Comparison of ENCODE assay signal across 8 cellular contexts in the genomic region with DNA sequence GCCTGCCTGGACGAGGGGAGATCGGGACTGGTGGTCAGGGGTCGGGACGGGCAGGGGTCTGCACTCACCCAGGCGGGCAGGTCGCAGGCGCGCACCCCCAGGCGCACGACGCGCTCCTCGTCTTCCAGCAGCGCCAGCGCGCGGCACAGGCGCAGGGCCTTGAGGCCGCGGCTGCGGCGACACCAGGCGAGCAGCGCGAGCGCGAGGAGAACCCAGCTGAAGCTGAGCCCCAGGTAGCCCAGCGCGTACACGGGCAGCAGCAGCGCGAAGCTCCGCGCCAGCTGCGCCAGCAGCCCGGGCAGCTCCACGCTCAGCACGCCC. TPM values are rescaled to one million over a fixed set of nuclear protein-coding genes. Genes with fewer than 3 reads are reported as not detected.
A peak's percentile ranks its signal among the peaks of the same experiment; 100 is the strongest.
DNase-seq lines count a peak whose midpoint lies in the region; ATAC-seq, FAIRE-seq and TF ChIP-seq lines count a peak whose summit lies in the region.

No MANE protein-coding gene starts in this region.

- ATAC-seq in GM21447 (IDR thresholded peaks at IDR 0.05; ENCODE audit: unreplicated experiment), result peak; percentile 41

- dilution Hi-C loops in mammary epithelial cell (cut with HindIII; ENCODE audit: low sequenced_read_pairs) (no loop called here), keratinocyte (cut with MboI; ENCODE audit: extremely low pct_ligation_motif_present, low sequenced_read_pairs) (no loop called here)

- no peak for FAIRE-seq in keratinocyte (lab: Jason Lieb, UNC)

- H3K9me3 ChIP-seq in SK-N-SH, result no peaks in the 10 kb centered on the region
- no peaks in the 10 kb centered on the region for H3K9me3 ChIP-seq in mammary epithelial cell (replicated peaks; ENCODE audit: insufficient read depth, low read length)
- no peaks in the 10 kb centered on the region for H3K9me3 ChIP-seq in keratinocyte (ENCODE audit: control insufficient read depth, low read depth, low read length)

- H3K4me1 ChIP-seq in SK-N-SH (ENCODE audit: control insufficient read depth in 1 of 2, insufficient read depth in 2 of 2, low read depth in 1 of 2, low read length in 1 of 2) (peaks cover 7 to 9% of the 10 kb centered on the region in 2 experiments; a peak in 3 of 4 replicates), mammary epithelial cell (ENCODE audit: insufficient read depth, low read length) (peaks cover 13% of the 10 kb centered on the region), keratinocyte (ENCODE audit: control insufficient read depth, extremely low read depth, insufficient read depth, low read length) (peaks cover 14% of the 10 kb centered on the region)

- H3K36me3 ChIP-seq in SK-N-SH (replicated peaks in 1 of 2; ENCODE audit: control insufficient read depth in 1 of 2, insufficient read depth in 2 of 2, low read length in 1 of 2), result peaks cover 0 to 10% of the 10 kb centered on the region in 2 experiments
- H3K36me3 ChIP-seq in mammary epithelial cell (ENCODE audit: insufficient read depth, low read length), result no peaks in the 10 kb centered on the region
- no peaks in the 10 kb centered on the region for H3K36me3 ChIP-seq in keratinocyte (ENCODE audit: control insufficient read depth in 2 of 2, extremely low read depth in 1 of 2, insufficient read depth in 2 of 2, low read length in 2 of 2)

- POLR2A ChIA-PET in SK-N-SH (lab: Yijun Ruan, JAX), result interaction anchor here (0.9 to 1.9 kb wide), 3 partner anchors 124 to 333 kb away, joined by 4 to 13 read pairs (median 5); a partner anchor contains a TSS

- H3K4me2 ChIP-seq in SK-N-SH, result peak overlapping the region; percentile 91
- H3K4me2 ChIP-seq in mammary epithelial cell (ENCODE audit: insufficient read depth, low read depth, low read length), result peak overlapping the region; percentile 72
- peak overlapping the region; percentile 33 for H3K4me2 ChIP-seq in keratinocyte (ENCODE audit: control insufficient read depth, extremely low read depth, insufficient read depth, low read depth, low read length)

- peak; percentile 45 for TF ChIP-seq RAD21 in SK-N-SH (IDR thresholded peaks at IDR 0.05; ENCODE audit: low read length)

- DNase-seq in GF-D8 (lab: John Stamatoyannopoulos, UW) (peak; percentile 43), HT1080 (ENCODE audit: low read depth) (peak; percentile 63), SK-N-SH (no peak), mammary epithelial cell (peak; percentile 78), keratinocyte (ENCODE audit: low read depth, low spot score) (no peak), ureter (ENCODE audit: low spot score) (no peak)
- DNase-seq in stimulated activated CD4-positive, alpha-beta T cell treated with anti-CD3 and anti-CD28 coated beads, Interleukin-12 subunit alpha, Interleukin-12 subunit beta, amount 100 ng/mL, for 4 hours, result peak; percentile 59

- H3K9me2 ChIP-seq in SK-N-SH, result no peaks in the 10 kb centered on the region

- peak overlapping the region; percentile 78 to 82 for H3K4me3 ChIP-seq in SK-N-SH (ENCODE audit: low read depth in 2 of 2, low read length in 1 of 2)
- peak overlapping the region; percentile 89 to 97 (median 97) for H3K4me3 ChIP-seq in mammary epithelial cell (replicated peaks in 1 of 3; ENCODE audit: insufficient read depth in 1 of 3, low read depth in 2 of 3, low read length in 3 of 3)
- H3K4me3 ChIP-seq in keratinocyte (ENCODE audit: control insufficient read depth in 2 of 3, extremely low read depth in 1 of 3, insufficient read depth in 2 of 3, low read depth in 1 of 3, low read length in 3 of 3), result peak overlapping the region; percentile 73 to 98 (median 83)

- intact Hi-C loops in mammary epithelial cell (cut with micrococcal nuclease), result loop anchor here (1.0 to 2.0 kb wide), 5 partner anchors 11 to 148 kb away; a partner anchor contains a TSS

- in situ Hi-C loops in mammary epithelial cell (cut with MboI; ENCODE audit: low sequenced_read_pairs in 2 of 2), result no loop called here

- 0% methylated on average over 1 of the region's 38 CpGs for WGBS in SK-N-SH (ENCODE audit: low lambda C conversion rate)
- WGBS in mammary epithelial cell (ENCODE audit: low coverage, missing lambda C conversion rate), result no CpG with 5 or more reads among the region's 38 CpGs

- H3K27me3 ChIP-seq in SK-N-SH (ENCODE audit: insufficient read depth) (no peaks in the 10 kb centered on the region), mammary epithelial cell (ENCODE audit: insufficient read depth, low read length) (no peaks in the 10 kb centered on the region), keratinocyte (ENCODE audit: control insufficient read depth, extremely low read depth, insufficient read depth, low read length) (no peaks in the 10 kb centered on the region)

- H3K9ac ChIP-seq in SK-N-SH, result peak overlapping the region; percentile 87
- peak overlapping the region; percentile 94 for H3K9ac ChIP-seq in mammary epithelial cell (ENCODE audit: insufficient read depth, low read length)
- H3K9ac ChIP-seq in keratinocyte (ENCODE audit: control insufficient read depth, extremely low read depth, insufficient read depth, low read length), result peak overlapping the region; percentile 90

- H4K20me1 ChIP-seq in SK-N-SH (ENCODE audit: insufficient read depth) (peaks cover 7% of the 10 kb centered on the region), mammary epithelial cell (ENCODE audit: insufficient read depth, low read length) (no peaks in the 10 kb centered on the region), keratinocyte (ENCODE audit: control insufficient read depth, extremely low read depth, insufficient read depth, low read length) (no peaks in the 10 kb centered on the region)

- BruUV-seq in mammary epithelial cell (replicated peaks; lab: Mats Ljungman, UMichigan), result no TSS peak

- CTCF ChIA-PET in SK-N-SH (lab: Yijun Ruan, JAX) (interaction anchor here (1.0 to 1.3 kb wide), 3 partner anchors 14 to 148 kb away, joined by 3 to 6 read pairs (median 3); no protein-coding TSS in a partner anchor), mammary epithelial cell (lab: Charles Lee; ENCODE audit: low non-redundant PET) (interaction anchor here (0.6 kb wide), 4 partner anchors 18 to 1578 kb away, joined by 3 to 16 read pairs (median 8); no protein-coding TSS in a partner anchor)

- TF ChIP-seq EP300 in SK-N-SH (IDR thresholded peaks at IDR 0.05; ENCODE audit: borderline replicate concordance in 1 of 2, low read depth in 1 of 2, low read length in 1 of 2), result no peak

- no peak for TF ChIP-seq CTCF in SK-N-SH (IDR thresholded peaks at IDR 0.05)
- TF ChIP-seq CTCF in mammary epithelial cell (conservative IDR thresholded peaks at IDR 0.05 in 1 of 2, IDR thresholded peaks at IDR 0.05 in 1 of 2; ENCODE audit: extremely low read depth in 1 of 2, insufficient read depth in 1 of 2, low read depth in 1 of 2, low read length in 2 of 2), result peak in 1 of 2 donors; percentile 10
- TF ChIP-seq CTCF in keratinocyte (optimal IDR thresholded peaks at IDR 0.05 in 1 of 3, IDR thresholded peaks at IDR 0.05 in 1 of 3, conservative IDR thresholded peaks at IDR 0.05 in 1 of 3; ENCODE audit: extremely low read depth in 1 of 3, insufficient read depth in 2 of 3, low read length in 3 of 3), result peak in 2 of 3 experiments; percentile 11 to 39

- H3K9me1 ChIP-seq in keratinocyte (ENCODE audit: control insufficient read depth, extremely low read depth, insufficient read depth, low read length), result no peaks in the 10 kb centered on the region

- H3K27ac ChIP-seq in SK-N-SH (ENCODE audit: low read depth in 2 of 2, low read length in 1 of 2) (peak overlapping the region; percentile 81 to 88), mammary epithelial cell (ENCODE audit: insufficient read depth, low read depth, low read length) (peak overlapping the region; percentile 96), keratinocyte (ENCODE audit: control insufficient read depth, insufficient read depth, low read length) (peak overlapping the region; percentile 87)

- H2AFZ ChIP-seq in SK-N-SH (ENCODE audit: low read depth) (no peak overlapping the region), mammary epithelial cell (ENCODE audit: low read depth, low read length) (no peak overlapping the region), keratinocyte (ENCODE audit: control insufficient read depth, low read length) (no peak overlapping the region)

- H3K79me2 ChIP-seq in SK-N-SH (ENCODE audit: insufficient read depth) (peaks cover 46% of the 10 kb centered on the region), mammary epithelial cell (ENCODE audit: insufficient read depth, low read length) (peaks cover 52% of the 10 kb centered on the region), keratinocyte (ENCODE audit: control insufficient read depth, insufficient read depth, low read length) (peaks cover 48% of the 10 kb centered on the region)

- peaks cover 6% of the 10 kb centered on the region for H3F3A ChIP-seq in SK-N-SH (replicated peaks; ENCODE audit: insufficient read depth)

RNA-seq across cellular contexts. Expression of a gene that starts 0.3 kb away (rescaled TPM):
- 61.6 and 73.2 TPM in 2 replicates for total RNA-seq in HT1080 (2014; rRNA removed; shearing (Covaris generic))
- polyA plus RNA-seq in HT1080 (2015; cell fraction: cytosol; rRNA removed), result 57.4 and 68.9 TPM in 2 replicates
- polyA plus RNA-seq in HT1080 (2015; cell fraction: nucleus; rRNA removed), result 66.0 and 71.5 TPM in 2 replicates
- polyA plus RNA-seq in SK-N-SH (2012; rRNA removed) (34.2 and 42.7 TPM in 2 replicates), mammary epithelial cell (60.5 TPM), keratinocyte (37.5 to 45.9 TPM (median 43.3 TPM) in 3 replicates)
- 34.6 and 42.2 TPM in 2 replicates for polyA plus RNA-seq in SK-N-SH (2012; cell fraction: cytosol; rRNA removed)
- 19.3 and 31.3 TPM in 2 replicates for polyA plus RNA-seq in SK-N-SH (2012; cell fraction: nucleus; rRNA removed)
- total RNA-seq in mammary epithelial cell (100 to 1,000 TPM in 1 of 2 donors, 10 to 100 TPM in 1; 78.9 to 101 TPM), ureter (83.9 TPM)
- polyA minus RNA-seq in mammary epithelial cell (84.7 TPM), keratinocyte (40.8 to 60.4 TPM (median 48.7 TPM) in 3 replicates)
- polyA plus RNA-seq in keratinocyte (2011; ENCODE audit: low read depth), result 25.0 TPM
- polyA plus RNA-seq in keratinocyte (2011; cell fraction: cytosol; rRNA removed), result 20.4 and 30.4 TPM in 2 replicates
- 48.0 and 55.0 TPM in 2 replicates for polyA plus RNA-seq in keratinocyte (2011; cell fraction: nucleus; rRNA removed)
- 28.8 and 38.8 TPM in 2 replicates for polyA plus RNA-seq in keratinocyte (2012; ENCODE audit: low replicate concordance)
- polyA minus RNA-seq in keratinocyte (2011; cell fraction: cytosol; rRNA and poly(A)+ RNA removed), result 53.3 TPM
- polyA minus RNA-seq in keratinocyte (2011; cell fraction: nucleus; rRNA and poly(A)+ RNA removed), result 70.4 and 102 TPM in 2 replicates

RNA-seq across cellular contexts. Expression of a gene that starts 27.4 kb away (rescaled TPM):
- 1.5 and 2.2 TPM in 2 replicates for total RNA-seq in HT1080 (2014; rRNA removed; shearing (Covaris generic))
- 1.9 and 4.6 TPM in 2 replicates for polyA plus RNA-seq in HT1080 (2015; cell fraction: cytosol; rRNA removed)
- polyA plus RNA-seq in HT1080 (2015; cell fraction: nucleus; rRNA removed), result 9.2 and 10.3 TPM in 2 replicates
- polyA plus RNA-seq in SK-N-SH (2012; rRNA removed) (23.0 and 25.8 TPM in 2 replicates), mammary epithelial cell (10.5 TPM), keratinocyte (9.1 to 13.6 TPM (median 11.7 TPM) in 3 replicates)
- polyA plus RNA-seq in SK-N-SH (2012; cell fraction: cytosol; rRNA removed), result 12.8 and 14.4 TPM in 2 replicates
- polyA plus RNA-seq in SK-N-SH (2012; cell fraction: nucleus; rRNA removed), result 89.3 and 188 TPM in 2 replicates
- total RNA-seq in mammary epithelial cell (10 to 100 TPM in 1 of 2 donors, 1 to 10 TPM in 1; 5.0 to 18.4 TPM), ureter (23.8 TPM)
- polyA minus RNA-seq in mammary epithelial cell (2.3 TPM), keratinocyte (2.8 to 10.6 TPM (median 7.1 TPM) in 3 replicates)
- 12.0 TPM for polyA plus RNA-seq in keratinocyte (2011; ENCODE audit: low read depth)
- polyA plus RNA-seq in keratinocyte (2011; cell fraction: cytosol; rRNA removed), result 6.4 and 9.4 TPM in 2 replicates
- 23.5 and 29.0 TPM in 2 replicates for polyA plus RNA-seq in keratinocyte (2011; cell fraction: nucleus; rRNA removed)
- polyA plus RNA-seq in keratinocyte (2012; ENCODE audit: low replicate concordance), result 5.8 and 7.8 TPM in 2 replicates
- polyA minus RNA-seq in keratinocyte (2011; cell fraction: cytosol; rRNA and poly(A)+ RNA removed), result 6.3 TPM
- 10.4 and 16.2 TPM in 2 replicates for polyA minus RNA-seq in keratinocyte (2011; cell fraction: nucleus; rRNA and poly(A)+ RNA removed)

Comparison
In these comparisons a context has a peak if more than half of its experiments do, and no peak if none do; other contexts are left out.
1. DNase-seq: peak in GF-D8 (single experiment), HT1080 (single experiment), mammary epithelial cell (single experiment) and stimulated activated CD4-positive, alpha-beta T cell treated with anti-CD3 and anti-CD28 coated beads, Interleukin-12 subunit alpha, Interleukin-12 subunit beta, amount 100 ng/mL, for 4 hours (single experiment); none in SK-N-SH (single experiment), keratinocyte (single experiment) and ureter (single experiment).
2. H3K4me2 ChIP-seq: peak in every context shown above with its lines; median percentile 91 in SK-N-SH; 72 in mammary epithelial cell; 33 in keratinocyte.
3. Peak in every context shown above with its lines, with median percentiles within 50 percentile points of each other: H3K27ac ChIP-seq, H3K4me3 ChIP-seq and H3K9ac ChIP-seq.